ENCODE assay signal across 8 cellular contexts in the genomic region with DNA sequence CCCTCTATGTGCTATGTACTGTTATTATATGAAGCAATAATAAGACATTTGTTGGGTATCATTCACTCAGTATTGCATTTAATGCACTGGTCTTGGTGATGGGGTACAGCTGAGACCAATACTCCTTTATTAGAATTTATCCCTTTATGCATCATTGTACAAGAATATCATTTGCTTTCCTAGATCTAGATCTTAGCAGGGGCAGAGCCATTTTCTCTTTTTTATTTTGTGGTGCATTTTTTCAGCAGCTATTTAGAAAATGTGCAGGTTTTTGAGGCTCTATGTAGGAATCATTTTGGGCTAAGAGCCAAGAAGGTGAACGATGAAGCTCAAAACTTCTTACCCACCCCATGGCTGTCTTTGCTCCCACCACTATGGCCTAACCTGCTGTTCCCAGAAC.
"Had no signal": no experiment of that assay in that cellular context is flagged by ENCODE, and none has a peak within 500 bp of the region (broad histone marks: within the 10 kb centered on the region; RNA-seq: fewer than 3 reads in every experiment).

No MANE protein-coding gene starts in this region.

- DNase-seq: GDM1, GF-D8 had no signal

- ATAC-seq: GM12878 had no signal

- FAIRE-seq: G401.6, GM12878, GM12891, GM12892, GM18507, GM19239 had no signal

- H3K4me3 ChIP-seq: GM12878 had no signal
